In the genomic region with DNA sequence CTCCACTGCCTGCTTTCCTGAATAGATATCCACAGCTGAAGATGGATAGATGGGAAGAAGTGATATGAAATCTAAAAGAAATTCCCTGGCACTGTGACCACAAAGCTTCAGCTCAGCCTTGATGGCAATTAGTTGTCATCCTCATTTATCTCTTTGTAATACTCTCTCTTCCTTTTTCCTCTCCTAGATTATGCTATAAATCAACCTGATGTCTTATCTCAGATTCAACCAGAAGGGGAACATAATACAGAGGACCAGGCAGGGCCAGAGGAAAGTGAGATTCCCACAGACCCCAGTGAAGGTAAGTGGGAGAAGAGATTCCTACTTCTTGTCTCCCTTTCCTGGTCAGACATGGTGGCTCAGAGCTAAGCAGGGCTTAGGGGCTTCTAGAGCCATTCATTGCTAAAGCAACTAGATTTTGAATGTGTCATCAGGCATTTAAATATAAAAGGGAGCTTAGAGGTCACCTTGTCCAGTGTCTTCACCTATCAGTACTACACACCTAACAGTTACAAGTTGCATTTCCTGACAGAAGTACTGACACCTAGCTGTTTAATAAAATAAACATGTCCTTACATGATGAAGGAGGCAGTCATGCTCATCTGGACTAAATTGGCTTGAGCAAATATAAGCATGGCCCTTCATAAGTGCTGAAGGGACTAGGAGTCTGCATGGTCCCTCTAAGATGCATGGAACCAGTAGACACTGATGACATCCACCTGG, we compare ENCODE assay signal across 17 cellular contexts.
"Had no signal": no experiment of that assay in that cellular context is flagged by ENCODE, and none has a peak within 500 bp of the region (broad histone marks: within the 10 kb centered on the region; RNA-seq: fewer than 3 reads in every experiment).

No MANE protein-coding gene starts in this region.

- H3K36me3 Mint-ChIP-seq: natural killer cell had no signal

- H3K9me3 Mint-ChIP-seq: activated CD4-positive, alpha-beta T cell treated with anti-CD3 and anti-CD28 coated beads, Interleukin-2, amount 10 ng/mL, durations not matched to agents 24 days and 14 days; activated naive CD8-positive, alpha-beta T cell treated with anti-CD3 and anti-CD28 coated beads, Interleukin-2, amount 10 ng/mL, durations not matched to agents 7 days and 5 days; natural killer cell; T-helper 1 cell treated with Interleukin-12 subunit alpha and Interleukin-12 subunit beta and Interleukin-4 antibody, amounts not matched to agents 30 μg/mL and 1 μg/mL, for 36 hours had no signal

- H3K4me1 Mint-ChIP-seq: activated naive CD8-positive, alpha-beta T cell treated with anti-CD3 and anti-CD28 coated beads, Interleukin-2, amount 10 ng/mL, durations not matched to agents 7 days and 5 days had no signal

- H3K27me3 Mint-ChIP-seq: activated CD4-positive, alpha-beta T cell treated with anti-CD3 and anti-CD28 coated beads, Interleukin-2, amount 10 ng/mL, durations not matched to agents 24 days and 14 days; activated naive CD8-positive, alpha-beta T cell treated with anti-CD3 and anti-CD28 coated beads, Interleukin-2, amount 10 ng/mL, durations not matched to agents 7 days and 5 days had no signal

- H3K27ac Mint-ChIP-seq: activated CD4-positive, alpha-beta T cell treated with anti-CD3 and anti-CD28 coated beads, Interleukin-2, amount 10 ng/mL, durations not matched to agents 24 days and 14 days; activated naive CD8-positive, alpha-beta T cell treated with anti-CD3 and anti-CD28 coated beads, Interleukin-2, amount 10 ng/mL, durations not matched to agents 7 days and 5 days; natural killer cell; T-helper 1 cell treated with Interleukin-12 subunit alpha and Interleukin-12 subunit beta and Interleukin-4 antibody, amounts not matched to agents 30 μg/mL and 1 μg/mL, for 36 hours had no signal

- DNase-seq: activated CD4-positive, alpha-beta T cell treated with anti-CD3 and anti-CD28 coated beads, Interleukin-2, amount 10 ng/mL, durations not matched to agents 24 days and 14 days; activated CD4-positive, CD25-positive, alpha-beta regulatory T cell; activated CD8-positive, alpha-beta memory T cell treated with anti-CD3 and anti-CD28 coated beads, Interleukin-2, amount 50 U/mL, for 48 hours; activated gamma-delta T cell treated with Interleukin-2 at 50 U/mL for 16 hours; activated naive CD8-positive, alpha-beta T cell treated with anti-CD3 and anti-CD28 coated beads, Interleukin-2, amount 10 ng/mL, durations not matched to agents 7 days and 5 days; erythroblast; foreskin melanocyte; glutamatergic neuron; left ventricle myocardium inferior; midbrain; natural killer cell; sigmoid colon; stimulated activated CD4-positive, alpha-beta T cell treated with anti-CD3 and anti-CD28 coated beads, Interleukin-15, amount 100 ng/mL, for 24 hours; stimulated activated naive CD4-positive, alpha-beta T cell; T1000; upper lobe of left lung had no signal

- H3K4me3 Mint-ChIP-seq: activated CD4-positive, alpha-beta T cell treated with anti-CD3 and anti-CD28 coated beads, Interleukin-2, amount 10 ng/mL, durations not matched to agents 24 days and 14 days; activated naive CD8-positive, alpha-beta T cell treated with anti-CD3 and anti-CD28 coated beads, Interleukin-2, amount 10 ng/mL, durations not matched to agents 7 days and 5 days; natural killer cell; T-helper 1 cell treated with Interleukin-12 subunit alpha and Interleukin-12 subunit beta and Interleukin-4 antibody, amounts not matched to agents 30 μg/mL and 1 μg/mL, for 36 hours had no signal
